Comparison of ENCODE assay signal across 1 cellular context in the genomic region with DNA sequence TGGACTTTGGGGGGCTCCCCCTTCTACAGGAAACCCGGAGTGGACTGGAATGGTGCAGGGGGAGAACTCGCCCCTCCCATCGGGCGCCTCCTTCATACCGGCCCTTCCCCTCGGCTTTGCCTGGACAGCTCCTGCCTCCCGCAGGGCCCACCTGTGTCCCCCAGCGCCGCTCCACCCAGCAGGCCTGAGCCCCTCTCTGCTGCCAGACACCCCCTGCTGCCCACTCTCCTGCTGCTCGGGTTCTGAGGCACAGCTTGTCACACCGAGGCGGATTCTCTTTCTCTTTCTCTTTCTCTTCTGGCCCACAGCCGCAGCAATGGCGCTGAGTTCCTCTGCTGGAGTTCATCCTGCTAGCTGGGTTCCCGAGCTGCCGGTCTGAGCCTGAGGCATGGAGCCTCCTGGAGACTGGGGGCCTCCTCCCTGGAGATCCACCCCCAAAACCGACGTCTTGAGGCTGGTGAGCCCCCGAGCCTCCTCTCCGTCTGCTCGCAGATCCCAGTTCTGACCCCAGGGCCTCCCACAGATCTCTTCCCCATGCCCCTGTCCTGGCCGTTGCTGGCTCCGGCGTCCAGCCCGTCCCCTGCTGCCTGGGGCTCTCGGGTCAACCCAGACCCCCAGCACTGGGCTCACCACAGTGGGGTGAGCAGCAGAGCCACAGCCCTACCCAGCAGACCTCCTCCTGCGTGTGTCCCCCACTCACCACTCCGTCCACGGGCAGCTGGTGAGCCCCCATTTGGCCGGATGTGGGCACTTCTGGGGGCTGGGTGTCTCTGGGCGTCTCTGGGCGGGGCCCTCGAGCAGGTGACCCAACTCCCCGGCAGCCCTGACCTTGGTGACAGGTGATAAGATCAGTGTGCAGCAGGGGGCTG.
TF ChIP-seq lines count a peak whose summit lies in the region.

Gene TNFRSF14, plus strand, starts transcription at position 95 of the 869 bp plus-strand sequence. Its CDS starts 294 bp downstream, at position 389.

TF ChIP-seq in HepG2, 621 proteins besides CTCF, POLR2A, EP300 and RAD21 (continued from another document and continues in another):
- TF ChIP-seq ZBTB34 (CRISPR knock-in tag; IDR thresholded peaks at IDR 0.05) (no peak), ZMYM2 (CRISPR knock-in tag; IDR thresholded peaks at IDR 0.05) (0 out of 2 replicates have a peak, but pooled peaks have one; percentile 17), FOXP1 (IDR thresholded peaks at IDR 0.05) (no peak), FOXP1 (CRISPR knock-in tag; IDR thresholded peaks at IDR 0.05) (no peak), ELK4 (CRISPR knock-in tag; IDR thresholded peaks at IDR 0.05; ENCODE audit: borderline replicate concordance) (no peak), ZBTB49 (CRISPR knock-in tag; IDR thresholded peaks at IDR 0.05; ENCODE audit: borderline replicate concordance) (no peak), NCOA5 (CRISPR knock-in tag; IDR thresholded peaks at IDR 0.05) (no peak), SRSF1 (optimal IDR thresholded peaks at IDR 0.05; ENCODE audit: low read depth, low read length) (no peak), SOX5 (CRISPR knock-in tag; IDR thresholded peaks at IDR 0.05; ENCODE audit: borderline replicate concordance) (no peak), MTA3 (CRISPR knock-in tag; IDR thresholded peaks at IDR 0.05) (no peak), SOX13 (IDR thresholded peaks at IDR 0.05) (no peak), SOX13 (CRISPR knock-in tag; conservative IDR thresholded peaks at IDR 0.05 in 1 of 2, IDR thresholded peaks at IDR 0.05 in 1 of 2) (peak in 1 of 2 experiments; percentile 22; a peak in 1 of 4 replicates), ARNT (IDR thresholded peaks at IDR 0.05) (no peak), ZSCAN29 (CRISPR knock-in tag; conservative IDR thresholded peaks at IDR 0.05) (no peak), ZNF431 (CRISPR knock-in tag; IDR thresholded peaks at IDR 0.05; ENCODE audit: borderline replicate concordance, low read depth) (no peak), CEBPG (CRISPR knock-in tag; IDR thresholded peaks at IDR 0.05) (no peak), NFIB (CRISPR knock-in tag; IDR thresholded peaks at IDR 0.05; ENCODE audit: borderline replicate concordance) (no peak), REPIN1 (CRISPR knock-in tag; IDR thresholded peaks at IDR 0.05; ENCODE audit: borderline replicate concordance, low read depth) (peak; percentile 51; the same call in 1 of the 2 replicates), HNRNPH1 (optimal IDR thresholded peaks at IDR 0.05; ENCODE audit: low read depth, low read length) (no peak), SUZ12 (IDR thresholded peaks at IDR 0.05; ENCODE audit: low read depth, low read length) (no peak), HOXA5 (CRISPR knock-in tag; IDR thresholded peaks at IDR 0.05) (0 out of 2 replicates have a peak, but pooled peaks have one; percentile 42), ZNF83 (CRISPR knock-in tag; IDR thresholded peaks at IDR 0.05; ENCODE audit: borderline replicate concordance) (no peak), POGZ (CRISPR knock-in tag; IDR thresholded peaks at IDR 0.05) (no peak), KDM6A (CRISPR knock-in tag; IDR thresholded peaks at IDR 0.05; ENCODE audit: low read depth) (no peak), ZNF674 (CRISPR knock-in tag; IDR thresholded peaks at IDR 0.05; ENCODE audit: low read depth) (no peak), HOXA9 (CRISPR knock-in tag; IDR thresholded peaks at IDR 0.05; ENCODE audit: borderline replicate concordance) (no peak), ZNF552 (CRISPR knock-in tag; IDR thresholded peaks at IDR 0.05; ENCODE audit: borderline replicate concordance) (no peak), ZNF367 (CRISPR knock-in tag; IDR thresholded peaks at IDR 0.05; ENCODE audit: borderline replicate concordance) (no peak; the same call in 1 of the 2 replicates), BCLAF1 (IDR thresholded peaks at IDR 0.05) (no peak), ZNF589 (CRISPR knock-in tag; conservative IDR thresholded peaks at IDR 0.05) (no peak), HDAC1 (CRISPR knock-in tag; IDR thresholded peaks at IDR 0.05) (no peak; the same call in 1 of the 2 replicates), JUN (CRISPR knock-in tag; IDR thresholded peaks at IDR 0.05) (no peak), RFX5 (IDR thresholded peaks at IDR 0.05; ENCODE audit: low read depth, low read length) (no peak), RARG (CRISPR knock-in tag; IDR thresholded peaks at IDR 0.05; ENCODE audit: low read depth) (no peak), ZNF468 (CRISPR knock-in tag; IDR thresholded peaks at IDR 0.05) (no peak), GTF2F1 (IDR thresholded peaks at IDR 0.05; ENCODE audit: low read length) (no peak), ZIK1 (CRISPR knock-in tag; IDR thresholded peaks at IDR 0.05; ENCODE audit: borderline replicate concordance, low read depth) (no peak), RBAK (CRISPR knock-in tag; IDR thresholded peaks at IDR 0.05) (no peak), CHD2 (IDR thresholded peaks at IDR 0.05; ENCODE audit: low read depth, low read length) (no peak)
- TF ChIP-seq, protein P1, sequence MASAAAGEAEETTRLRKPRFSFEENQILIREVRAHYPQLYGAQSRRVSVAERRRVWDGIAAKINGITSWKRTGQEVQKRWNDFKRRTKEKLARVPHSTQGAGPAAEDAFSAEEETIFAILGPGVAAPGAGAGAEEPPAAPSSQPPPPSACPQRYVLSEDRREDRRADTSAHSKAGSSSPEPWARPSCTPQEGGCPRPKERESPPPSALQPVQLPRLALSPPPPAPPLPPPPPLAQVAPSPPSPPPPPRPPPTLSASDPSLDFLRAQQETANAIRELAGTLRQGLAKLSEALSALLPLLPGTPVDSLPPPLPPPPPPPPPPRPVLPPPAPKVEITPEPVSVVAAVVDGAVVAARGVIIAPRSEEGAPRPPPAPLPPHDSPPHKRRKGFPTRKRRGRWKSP (CRISPR knock-in tag; IDR thresholded peaks at IDR 0.05): no peak
- TF ChIP-seq, protein P2, sequence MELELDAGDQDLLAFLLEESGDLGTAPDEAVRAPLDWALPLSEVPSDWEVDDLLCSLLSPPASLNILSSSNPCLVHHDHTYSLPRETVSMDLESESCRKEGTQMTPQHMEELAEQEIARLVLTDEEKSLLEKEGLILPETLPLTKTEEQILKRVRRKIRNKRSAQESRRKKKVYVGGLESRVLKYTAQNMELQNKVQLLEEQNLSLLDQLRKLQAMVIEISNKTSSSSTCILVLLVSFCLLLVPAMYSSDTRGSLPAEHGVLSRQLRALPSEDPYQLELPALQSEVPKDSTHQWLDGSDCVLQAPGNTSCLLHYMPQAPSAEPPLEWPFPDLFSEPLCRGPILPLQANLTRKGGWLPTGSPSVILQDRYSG (CRISPR knock-in tag; IDR thresholded peaks at IDR 0.05): no peak
- TF ChIP-seq, protein P3, sequence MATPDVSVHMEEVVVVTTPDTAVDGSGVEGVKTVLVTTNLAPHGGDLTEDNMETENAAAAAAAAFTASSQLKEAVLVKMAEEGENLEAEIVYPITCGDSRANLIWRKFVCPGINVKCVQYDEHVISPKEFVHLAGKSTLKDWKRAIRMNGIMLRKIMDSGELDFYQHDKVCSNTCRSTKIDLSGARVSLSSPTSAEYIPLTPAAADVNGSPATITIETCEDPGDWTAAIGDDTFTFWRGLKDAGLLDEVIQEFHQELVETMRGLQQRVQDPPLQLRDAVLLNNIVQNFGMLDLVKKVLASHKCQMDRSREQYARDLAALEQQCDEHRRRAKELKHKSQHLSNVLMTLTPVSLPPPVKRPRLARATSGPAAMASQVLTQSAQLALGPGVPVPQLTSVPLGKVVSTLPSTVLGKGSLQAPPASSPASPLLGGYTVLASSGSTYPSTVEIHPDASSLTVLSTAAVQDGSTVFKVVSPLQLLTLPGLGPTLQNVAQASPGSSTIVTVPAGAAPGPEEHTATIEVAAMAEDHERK (CRISPR knock-in tag; IDR thresholded peaks at IDR 0.05; ENCODE audit: low read depth): no peak
- TF ChIP-seq, protein P4, sequence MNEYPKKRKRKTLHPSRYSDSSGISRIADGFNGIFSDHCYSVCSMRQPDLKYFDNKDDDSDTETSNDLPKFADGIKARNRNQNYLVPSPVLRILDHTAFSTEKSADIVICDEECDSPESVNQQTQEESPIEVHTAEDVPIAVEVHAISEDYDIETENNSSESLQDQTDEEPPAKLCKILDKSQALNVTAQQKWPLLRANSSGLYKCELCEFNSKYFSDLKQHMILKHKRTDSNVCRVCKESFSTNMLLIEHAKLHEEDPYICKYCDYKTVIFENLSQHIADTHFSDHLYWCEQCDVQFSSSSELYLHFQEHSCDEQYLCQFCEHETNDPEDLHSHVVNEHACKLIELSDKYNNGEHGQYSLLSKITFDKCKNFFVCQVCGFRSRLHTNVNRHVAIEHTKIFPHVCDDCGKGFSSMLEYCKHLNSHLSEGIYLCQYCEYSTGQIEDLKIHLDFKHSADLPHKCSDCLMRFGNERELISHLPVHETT (CRISPR knock-in tag; conservative IDR thresholded peaks at IDR 0.05): no peak
- TF ChIP-seq, protein P5, sequence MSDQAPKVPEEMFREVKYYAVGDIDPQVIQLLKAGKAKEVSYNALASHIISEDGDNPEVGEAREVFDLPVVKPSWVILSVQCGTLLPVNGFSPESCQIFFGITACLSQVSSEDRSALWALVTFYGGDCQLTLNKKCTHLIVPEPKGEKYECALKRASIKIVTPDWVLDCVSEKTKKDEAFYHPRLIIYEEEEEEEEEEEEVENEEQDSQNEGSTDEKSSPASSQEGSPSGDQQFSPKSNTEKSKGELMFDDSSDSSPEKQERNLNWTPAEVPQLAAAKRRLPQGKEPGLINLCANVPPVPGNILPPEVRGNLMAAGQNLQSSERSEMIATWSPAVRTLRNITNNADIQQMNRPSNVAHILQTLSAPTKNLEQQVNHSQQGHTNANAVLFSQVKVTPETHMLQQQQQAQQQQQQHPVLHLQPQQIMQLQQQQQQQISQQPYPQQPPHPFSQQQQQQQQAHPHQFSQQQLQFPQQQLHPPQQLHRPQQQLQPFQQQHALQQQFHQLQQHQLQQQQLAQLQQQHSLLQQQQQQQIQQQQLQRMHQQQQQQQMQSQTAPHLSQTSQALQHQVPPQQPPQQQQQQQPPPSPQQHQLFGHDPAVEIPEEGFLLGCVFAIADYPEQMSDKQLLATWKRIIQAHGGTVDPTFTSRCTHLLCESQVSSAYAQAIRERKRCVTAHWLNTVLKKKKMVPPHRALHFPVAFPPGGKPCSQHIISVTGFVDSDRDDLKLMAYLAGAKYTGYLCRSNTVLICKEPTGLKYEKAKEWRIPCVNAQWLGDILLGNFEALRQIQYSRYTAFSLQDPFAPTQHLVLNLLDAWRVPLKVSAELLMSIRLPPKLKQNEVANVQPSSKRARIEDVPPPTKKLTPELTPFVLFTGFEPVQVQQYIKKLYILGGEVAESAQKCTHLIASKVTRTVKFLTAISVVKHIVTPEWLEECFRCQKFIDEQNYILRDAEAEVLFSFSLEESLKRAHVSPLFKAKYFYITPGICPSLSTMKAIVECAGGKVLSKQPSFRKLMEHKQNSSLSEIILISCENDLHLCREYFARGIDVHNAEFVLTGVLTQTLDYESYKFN (CRISPR knock-in tag; conservative IDR thresholded peaks at IDR 0.05): peak; percentile 42; the same call in 1 of the 2 replicates
